In the genomic region with DNA sequence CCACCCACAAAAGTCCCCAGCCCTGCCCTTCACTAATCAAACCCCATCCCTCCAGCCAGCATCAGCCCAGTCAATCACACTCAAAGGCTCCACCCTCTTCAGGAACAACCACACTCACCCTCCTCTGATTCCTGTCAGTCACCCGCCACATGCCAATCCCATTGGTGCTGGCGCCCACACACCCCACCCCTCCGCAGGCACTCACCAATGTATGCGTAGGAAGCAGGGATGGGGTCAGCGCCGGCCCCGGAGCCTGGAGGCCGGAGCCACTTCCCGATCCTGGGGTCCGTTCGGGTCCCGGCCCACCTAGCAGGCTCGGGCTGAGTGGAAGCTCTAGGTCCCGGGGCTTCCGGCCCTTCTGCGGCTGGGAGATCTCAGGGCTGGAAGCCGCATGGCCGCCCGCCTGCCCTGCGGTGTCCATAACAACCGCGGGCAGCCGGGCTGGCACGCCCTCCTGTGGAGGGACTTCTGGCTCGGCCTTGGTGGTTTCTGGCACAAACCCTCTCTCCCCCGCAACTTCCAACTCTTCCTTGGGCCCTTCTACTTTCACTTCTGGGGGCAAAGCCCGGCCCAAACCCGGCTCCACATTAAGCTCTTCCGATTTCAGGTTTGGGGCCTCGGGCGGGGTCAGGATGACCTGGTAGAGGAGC, we compare ENCODE assay signal across 9 cellular contexts. TPM values are rescaled to one million over a fixed set of nuclear protein-coding genes. Genes with fewer than 3 reads are reported as not detected.
DNase-seq lines count a peak whose midpoint lies in the region; ATAC-seq, FAIRE-seq and TF ChIP-seq lines count a peak whose summit lies in the region.
"Had no signal": no experiment of that assay in that cellular context is flagged by ENCODE, and none has a peak within 500 bp of the region (broad histone marks: within the 10 kb centered on the region; RNA-seq: fewer than 3 reads in every experiment).

No MANE protein-coding gene starts in this region.

- in situ Hi-C loops in brain microvascular endothelial cell (cut with HindIII; ENCODE audit: low pct_ligation_motif_present, low sequenced_read_pairs), result no loop called here

- peak overlapping the region in 1 of 3 donors; percentile 47 for H3K27ac Mint-ChIP-seq in IgD-negative memory B cell
- peak overlapping the region; percentile 41 to 84 (median 69) for H3K27ac Mint-ChIP-seq in naive thymus-derived CD8-positive, alpha-beta T cell

- H3K4me3 ChIP-seq in brain microvascular endothelial cell (ENCODE audit: low read depth, low read length) (peak overlapping the region; percentile 26), smooth muscle cell (no peak overlapping the region)

- no peak overlapping the region for H2AFZ ChIP-seq in smooth muscle cell (ENCODE audit: low read depth)

- H3F3A ChIP-seq in smooth muscle cell (ENCODE audit: low read depth), result no peaks in the 10 kb centered on the region

- peak; percentile 54 for FAIRE-seq in GM18507 (lab: Jason Lieb, UNC)

- H4K20me1 ChIP-seq in smooth muscle cell (ENCODE audit: low read depth), result no peaks in the 10 kb centered on the region

- peaks cover 0 to 8% (median 4%) of the 10 kb centered on the region in 3 donors for H3K9me3 Mint-ChIP-seq in IgD-negative memory B cell
- H3K9me3 Mint-ChIP-seq in naive thymus-derived CD8-positive, alpha-beta T cell, result peaks cover 0 to 2% (median 0%) of the 10 kb centered on the region in 9 donors

- DNase-seq in GM18507 (ENCODE audit: extremely low spot score, insufficient read length, low read depth) (no peak), brain microvascular endothelial cell (no peak), SKM-1 (lab: John Stamatoyannopoulos, UW; ENCODE audit: unreplicated experiment) (no peak), smooth muscle cell (lab: John Stamatoyannopoulos, UW; ENCODE audit: unreplicated experiment) (no peak), COLO829 (ENCODE audit: low spot score) (no peak)
- DNase-seq in naive thymus-derived CD8-positive, alpha-beta T cell, result peak in 2 of 10 donors; percentile 21 to 26

- H3K36me3 ChIP-seq in brain microvascular endothelial cell (replicated peaks), result peaks cover 30% of the 10 kb centered on the region
- no peaks in the 10 kb centered on the region for H3K36me3 ChIP-seq in smooth muscle cell (ENCODE audit: low read depth)

- peak overlapping the region in 3 of 4 donors; percentile 7 to 52 (median 49) for H3K4me3 Mint-ChIP-seq in IgD-negative memory B cell
- H3K4me3 Mint-ChIP-seq in naive thymus-derived CD8-positive, alpha-beta T cell, result peak overlapping the region; percentile 40 to 80 (median 60)

- H3K4me1 ChIP-seq in smooth muscle cell (ENCODE audit: low read depth), result no peaks in the 10 kb centered on the region

- peaks cover 2% of the 10 kb centered on the region for H3K36me3 Mint-ChIP-seq in IgD-negative memory B cell
- H3K36me3 Mint-ChIP-seq in naive thymus-derived CD8-positive, alpha-beta T cell, result peaks cover 8 to 61% (median 14%) of the 10 kb centered on the region in 3 donors

- no peaks in the 10 kb centered on the region for H3K27me3 ChIP-seq in brain microvascular endothelial cell (replicated peaks)
- H3K27me3 ChIP-seq in smooth muscle cell (ENCODE audit: low read depth), result no peaks in the 10 kb centered on the region

- H3K79me2 ChIP-seq in smooth muscle cell (ENCODE audit: low read depth), result no peaks in the 10 kb centered on the region

- TF ChIP-seq CTCF in brain microvascular endothelial cell (IDR thresholded peaks at IDR 0.05; ENCODE audit: low read depth, low read length, missing control alignments) (peak; percentile 43), smooth muscle cell (IDR thresholded peaks at IDR 0.05; ENCODE audit: borderline replicate concordance, insufficient read depth, poor library complexity, severe bottlenecking) (no peak)

- H3K9me3 ChIP-seq in smooth muscle cell (replicated peaks; ENCODE audit: low read depth), result no peaks in the 10 kb centered on the region

- no peak overlapping the region for H3K27ac ChIP-seq in brain microvascular endothelial cell
- H3K27ac ChIP-seq in smooth muscle cell (ENCODE audit: low read depth), result no peak overlapping the region

- WGBS in smooth muscle cell (ENCODE audit: low lambda C conversion rate), result 86% methylated on average over 24 of the region's 31 CpGs

- H3K9ac ChIP-seq in smooth muscle cell (ENCODE audit: low read depth), result no peak overlapping the region

- H3K4me2 ChIP-seq in smooth muscle cell, result no peak overlapping the region

- ATAC-seq in naive thymus-derived CD8-positive, alpha-beta T cell, result peak; percentile 74 to 81
- no peak for ATAC-seq in GM19397 (IDR thresholded peaks at IDR 0.05; ENCODE audit: unreplicated experiment)

- H3K4me1 Mint-ChIP-seq in IgD-negative memory B cell, result peaks cover 0 to 4% (median 0%) of the 10 kb centered on the region in 3 donors
- peaks cover 6 to 34% (median 16%) of the 10 kb centered on the region in 4 donors for H3K4me1 Mint-ChIP-seq in naive thymus-derived CD8-positive, alpha-beta T cell

- POLR2A ChIA-PET in naive thymus-derived CD8-positive, alpha-beta T cell (lab: Charles Lee), result interaction anchor here (0.9 to 1.7 kb wide), 2 partner anchors 9 to 82 kb away, joined by 3 to 4 read pairs; no protein-coding TSS in a partner anchor

- H3K27me3 Mint-ChIP-seq in IgD-negative memory B cell, result no peaks in the 10 kb centered on the region
- H3K27me3 Mint-ChIP-seq in naive thymus-derived CD8-positive, alpha-beta T cell, result no peaks in the 10 kb centered on the region

RNA-seq across cellular contexts. Expression of a gene that starts 7.9 kb away (rescaled TPM):
- polyA plus RNA-seq in IgD-negative memory B cell (0.95 TPM), smooth muscle cell (1.3 and 1.7 TPM in 2 replicates)
- total RNA-seq in naive thymus-derived CD8-positive, alpha-beta T cell, result 10 to 100 TPM; 16.9 to 19.5 TPM
- polyA plus RNA-seq in naive thymus-derived CD8-positive, alpha-beta T cell, result 10 to 100 TPM in 2 of 3 donors, 1 to 10 TPM in 1; 5.4 to 12.7 (median 10.3) TPM
- total RNA-seq in smooth muscle cell, result 0.36 and 0.58 TPM in 2 replicates

RNA-seq across cellular contexts. Expression of a gene that starts 12.7 kb away (rescaled TPM):
- polyA plus RNA-seq in IgD-negative memory B cell (16.0 TPM), smooth muscle cell (29.3 and 33.2 TPM in 2 replicates)
- 10 to 100 TPM; 32.3 to 36.4 TPM for total RNA-seq in naive thymus-derived CD8-positive, alpha-beta T cell
- 10 to 100 TPM; 15.2 to 19.1 (median 17.2) TPM for polyA plus RNA-seq in naive thymus-derived CD8-positive, alpha-beta T cell
- total RNA-seq in smooth muscle cell, result 20.9 and 21.1 TPM in 2 replicates

RNA-seq across cellular contexts. Expression of a gene that starts 18.0 kb away (rescaled TPM):
- not detected for polyA plus RNA-seq in IgD-negative memory B cell
- 1 to 10 TPM in 1 of 2 experiments, under 1 TPM in 1; 0.47 to 1.2 TPM for total RNA-seq in naive thymus-derived CD8-positive, alpha-beta T cell
- polyA plus RNA-seq in naive thymus-derived CD8-positive, alpha-beta T cell, result 1 to 10 TPM in 1 of 3 donors, under 1 TPM in 2; 0.30 to 1.3 (median 0.95) TPM
- 0.22 and 5.1 TPM in 2 replicates for total RNA-seq in smooth muscle cell
- polyA plus RNA-seq in smooth muscle cell, result 9.1 and 13.3 TPM in 2 replicates
- total RNA-seq: pulmonary artery endothelial cell had no signal

RNA-seq across cellular contexts. Expression of a gene that starts 21.3 kb away (rescaled TPM):
- polyA plus RNA-seq in IgD-negative memory B cell (302 TPM), smooth muscle cell (198 and 204 TPM in 2 replicates)
- total RNA-seq in naive thymus-derived CD8-positive, alpha-beta T cell, result 100 to 1,000 TPM; 215 to 217 TPM
- polyA plus RNA-seq in naive thymus-derived CD8-positive, alpha-beta T cell, result 100 to 1,000 TPM; 383 to 458 (median 390) TPM
- 166 and 230 TPM in 2 replicates for total RNA-seq in smooth muscle cell

RNA-seq across cellular contexts. Expression of a gene that starts 55.4 kb away (rescaled TPM):
- polyA plus RNA-seq in IgD-negative memory B cell, result 22.8 TPM
- 10 to 100 TPM; 31.3 to 37.4 TPM for total RNA-seq in naive thymus-derived CD8-positive, alpha-beta T cell
- polyA plus RNA-seq in naive thymus-derived CD8-positive, alpha-beta T cell, result 10 to 100 TPM; 49.9 to 75.5 (median 59.6) TPM
- total RNA-seq in smooth muscle cell, result 3,396 and 3,796 TPM in 2 replicates
- polyA plus RNA-seq in smooth muscle cell, result 14,304 and 15,830 TPM in 2 replicates
